Comparison of ENCODE assay signal across 8 cellular contexts in the genomic region with DNA sequence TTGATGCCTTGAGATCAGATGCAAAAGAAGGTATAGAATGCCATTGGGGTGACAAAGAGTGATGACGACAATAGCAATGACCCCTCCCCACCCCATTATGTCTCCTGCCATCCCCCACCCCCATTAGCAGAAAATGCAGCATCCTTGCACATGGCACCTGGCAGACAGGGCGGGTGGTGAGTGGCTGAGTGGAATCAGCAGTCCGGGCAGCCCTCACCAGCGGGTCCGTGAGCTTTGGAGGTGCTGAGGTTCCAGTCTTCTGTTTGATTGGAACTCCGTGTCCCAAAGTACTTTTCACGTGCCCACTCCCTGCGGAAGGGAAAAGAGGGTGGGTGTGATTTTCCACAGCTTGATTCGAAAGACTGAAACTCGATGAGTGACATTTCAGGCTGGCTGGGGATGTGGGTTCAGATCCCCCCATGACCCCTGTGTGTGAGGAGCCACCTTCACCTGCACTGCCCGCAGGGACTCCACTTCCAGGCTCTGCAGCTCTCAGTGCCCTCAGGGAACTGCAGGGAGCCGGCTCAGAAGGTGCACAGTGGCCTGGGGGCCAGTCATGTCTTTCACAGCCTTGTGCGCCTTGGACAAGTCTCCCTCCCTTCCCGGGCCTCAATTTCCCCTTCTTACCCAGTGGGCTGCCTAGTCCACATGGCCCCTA.
DNase-seq lines count a peak whose midpoint lies in the region; ATAC-seq, FAIRE-seq and TF ChIP-seq lines count a peak whose summit lies in the region.

No MANE protein-coding gene starts in this region.

- H3K23ac ChIP-seq in IMR-90 (ENCODE audit: low read depth, low read length) (peak overlapping the region; percentile 79), H1 (ENCODE audit: insufficient read length) (no peak overlapping the region)

- H3K9ac ChIP-seq in IMR-90 (ENCODE audit: low read depth, low read length) (peak overlapping the region; percentile 33), H1 (replicated peaks in 1 of 4; ENCODE audit: extremely low read depth in 1 of 4, low read depth in 3 of 4, low read length in 3 of 4) (no peak overlapping the region), muscle layer of colon (ENCODE audit: low read length) (peak overlapping the region; percentile 63)

- no peak for FAIRE-seq in H1 (lab: Jason Lieb, UNC)

- peaks cover 0 to 44% of the 10 kb centered on the region in 2 experiments; a peak in 2 of 4 replicates for H3K79me2 ChIP-seq in H1 (ENCODE audit: control insufficient read depth in 1 of 2, insufficient read depth in 2 of 2, low read length in 2 of 2)

- dilution Hi-C loops in IMR-90 (cut with HindIII; ENCODE audit: low sequenced_read_pairs, unreplicated experiment) = no loop called here

- H3K23me2 ChIP-seq in H1 (ENCODE audit: low read depth, low read length) = no peaks in the 10 kb centered on the region

- H3K36me3 Mint-ChIP-seq in stimulated activated effector memory CD8-positive, alpha-beta T cell treated with anti-CD3 and anti-CD28 coated beads, Interleukin-12 subunit alpha, Interleukin-12 subunit beta, amount 100 ng/mL, for 72 hours = no peaks in the 10 kb centered on the region

- H3K18ac ChIP-seq in IMR-90 (ENCODE audit: low read depth, low read length) (peak overlapping the region; percentile 11; the same call in 1 of the 2 replicates), H1 (ENCODE audit: extremely low read depth, low read length) (no peak overlapping the region)

- H2BK20ac ChIP-seq in IMR-90 (ENCODE audit: low read depth, low read length) (no peak overlapping the region; the same call in 1 of the 2 replicates), H1 (ENCODE audit: low read length) (no peak overlapping the region)

- H3K4me2 ChIP-seq in IMR-90 (ENCODE audit: low read depth, low read length) = peak overlapping the region; percentile 82
- peak overlapping the region; percentile 45 to 62 for H3K4me2 ChIP-seq in H1 (ENCODE audit: insufficient read depth in 1 of 2, low read depth in 2 of 2, low read length in 2 of 2)

- in situ Hi-C loops in IMR-90 (cut with MboI; ENCODE audit: low sequenced_read_pairs) = no loop called here

- H4K91ac ChIP-seq in IMR-90 (ENCODE audit: insufficient read depth, low read depth, low read length) (peak overlapping the region; percentile 84), H1 (replicated peaks; ENCODE audit: insufficient read length, low read length) (no peak overlapping the region)

- H3K9me1 ChIP-seq in IMR-90 (ENCODE audit: insufficient read depth, low read length) = peaks cover 62% of the 10 kb centered on the region

- H2BK15ac ChIP-seq in IMR-90 (ENCODE audit: low read depth, low read length) (no peak overlapping the region; the same call in 2 of the 3 replicates), H1 (ENCODE audit: low read length) (no peak overlapping the region)

- CTCF ChIA-PET in IMR-90 (lab: Yijun Ruan, JAX) = interaction anchor here (1.6 kb wide), 1 partner anchor 171 kb away, joined by 8 read pairs; no protein-coding TSS in a partner anchor
- CTCF ChIA-PET in H1 (lab: Charles Lee; ENCODE audit: partially characterized antibody) = interaction anchor here (0.7 to 17.5 kb wide), 11 partner anchors 9 to 172 kb away, joined by 3 to 158 read pairs (median 4); no protein-coding TSS in a partner anchor

- H3K4me3 Mint-ChIP-seq in stimulated activated effector memory CD8-positive, alpha-beta T cell treated with anti-CD3 and anti-CD28 coated beads, Interleukin-12 subunit alpha, Interleukin-12 subunit beta, amount 100 ng/mL, for 72 hours = no peak overlapping the region

- no peaks in the 10 kb centered on the region for H3K9me3 ChIP-seq in IMR-90 (ENCODE audit: control insufficient read depth, insufficient read depth, low read length)
- no peaks in the 10 kb centered on the region for H3K9me3 ChIP-seq in H1 (ENCODE audit: insufficient read depth in 2 of 2, low read depth in 1 of 2, low read length in 1 of 2)
- no peaks in the 10 kb centered on the region for H3K9me3 ChIP-seq in muscle layer of colon (ENCODE audit: low read length)
- H3K9me3 ChIP-seq in testis = no peaks in the 10 kb centered on the region

- peak overlapping the region; percentile 69 for H3K27ac ChIP-seq in IMR-90 (ENCODE audit: insufficient read depth, low read length)
- H3K27ac ChIP-seq in H1 (ENCODE audit: low read depth, low read length) = no peak overlapping the region
- peak overlapping the region; percentile 91 for H3K27ac ChIP-seq in muscle layer of colon (ENCODE audit: low read depth, low read length)
- H3K27ac ChIP-seq in testis = peak overlapping the region; percentile 31 to 77

- WGBS in IMR-90 (ENCODE audit: extremely low coverage in 2 of 2, insufficient read length in 1 of 2), 2 experiments = 80% methylated on average over 4 of the region's 14 CpGs; no CpG with 5 or more reads in 1 of the 2 experiments
- 85% methylated on average over 14 of the region's 14 CpGs; no CpG with 5 or more reads in 1 of the 2 experiments for WGBS in H1 (ENCODE audit: extremely low coverage in 1 of 2, insufficient coverage in 1 of 2, insufficient read length in 1 of 2, insufficient replicate concordance in 2 of 2, low coverage in 1 of 2, low lambda C conversion rate in 2 of 2, missing lambda C conversion rate in 1 of 2), 2 experiments
- 74 to 76% methylated on average over 11 to 14 of the region's 14 CpGs for WGBS in testis, 2 donors

- H3K4me3 ChIP-seq in IMR-90 (ENCODE audit: insufficient read depth, low read depth, low read length) = 0 out of 2 replicates have a peak overlapping the region, but pooled peaks have one; percentile 9
- peak overlapping the region in 2 of 4 experiments; percentile 6 to 42; a peak in 4 of 8 replicates for H3K4me3 ChIP-seq in H1 (ENCODE audit: extremely low read depth in 1 of 4, insufficient read depth in 2 of 4, low read depth in 3 of 4, low read length in 4 of 4)
- H3K4me3 ChIP-seq in muscle layer of colon (ENCODE audit: low read depth in 1 of 2, low read length in 2 of 2) = peak overlapping the region; percentile 0 to 60
- H3K4me3 ChIP-seq in testis = peak overlapping the region; percentile 40 to 57

- H3K27me3 ChIP-seq in IMR-90 (ENCODE audit: control insufficient read depth, insufficient read depth, low read length) (no peaks in the 10 kb centered on the region), H1 (replicated peaks in 1 of 4; ENCODE audit: control insufficient read depth in 3 of 4, extremely low read depth in 1 of 4, insufficient read depth in 3 of 4, low read length in 3 of 4) (peaks cover 0 to 4% (median 0%) of the 10 kb centered on the region in 4 experiments; a peak in 1 of 7 replicates), muscle layer of colon (ENCODE audit: control insufficient read depth in 1 of 2, insufficient read depth in 2 of 2, low read length in 2 of 2) (no peaks in the 10 kb centered on the region), testis (no peaks in the 10 kb centered on the region)

- H3K36me3 ChIP-seq in IMR-90 (ENCODE audit: control insufficient read depth, insufficient read depth, low read length) = peaks cover 2% of the 10 kb centered on the region; the same call in 1 of the 2 replicates
- no peaks in the 10 kb centered on the region for H3K36me3 ChIP-seq in H1 (ENCODE audit: control insufficient read depth in 2 of 4, insufficient read depth in 4 of 4, low read length in 3 of 4)
- H3K36me3 ChIP-seq in muscle layer of colon (ENCODE audit: insufficient read depth, low read length) = no peaks in the 10 kb centered on the region
- H3K36me3 ChIP-seq in testis (ENCODE audit: low read depth, missing control alignments) = no peaks in the 10 kb centered on the region

- H2BK12ac ChIP-seq in H1 (ENCODE audit: low read depth, low read length) = no peak overlapping the region

- H2AK9ac ChIP-seq in IMR-90 (replicated peaks; ENCODE audit: low read depth, low read length, poor library complexity) = peak overlapping the region; percentile 91

- H2AFZ ChIP-seq in IMR-90 (replicated peaks; ENCODE audit: low read length, poor library complexity) (peak overlapping the region; percentile 90), H1 (ENCODE audit: low read length) (no peak overlapping the region)

- no peak for ATAC-seq in IMR-90 (ENCODE audit: low read depth)
- ATAC-seq in stimulated activated effector memory CD8-positive, alpha-beta T cell treated with anti-CD3 and anti-CD28 coated beads, Interleukin-12 subunit alpha, Interleukin-12 subunit beta, amount 100 ng/mL, for 72 hours = no peak

- H3K14ac ChIP-seq in IMR-90 (replicated peaks; ENCODE audit: low read depth, low read length) (peak overlapping the region; percentile 67), H1 (ENCODE audit: insufficient read length) (no peak overlapping the region)

- no peak overlapping the region for H3K27ac Mint-ChIP-seq in stimulated activated effector memory CD8-positive, alpha-beta T cell treated with anti-CD3 and anti-CD28 coated beads, Interleukin-12 subunit alpha, Interleukin-12 subunit beta, amount 100 ng/mL, for 72 hours

- TF ChIP-seq POLR2A in IMR-90 (IDR thresholded peaks at IDR 0.05; ENCODE audit: low read depth, low read length) (no peak), H1 (IDR thresholded peaks at IDR 0.05; ENCODE audit: control extremely low read depth in 1 of 2, low read depth in 2 of 2, low read length in 2 of 2) (no peak), testis (IDR thresholded peaks at IDR 0.05) (no peak)

- H4K5ac ChIP-seq in IMR-90 (ENCODE audit: low read depth, low read length) = peak overlapping the region; percentile 16; the same call in 1 of the 2 replicates
- H4K5ac ChIP-seq in H1 (ENCODE audit: insufficient read length, low read depth, low read length) = no peak overlapping the region

- H3K56ac ChIP-seq in IMR-90 (ENCODE audit: extremely low read depth, insufficient read depth, low read length) = peak overlapping the region; percentile 19; the same call in 1 of the 2 replicates
- H3K56ac ChIP-seq in H1 (replicated peaks; ENCODE audit: insufficient read length, low read depth, low read length) = no peak overlapping the region

- H2AK5ac ChIP-seq in IMR-90 (ENCODE audit: low read depth, low read length) (peak overlapping the region; percentile 68; the same call in 1 of the 2 replicates), H1 (ENCODE audit: low read depth, low read length) (0 out of 2 replicates have a peak overlapping the region, but pooled peaks have one; percentile 42)

- peaks cover 51% of the 10 kb centered on the region for H3K4me1 ChIP-seq in IMR-90 (ENCODE audit: control insufficient read depth, insufficient read depth, low read length)
- peaks cover 11 to 46% (median 21%) of the 10 kb centered on the region in 4 experiments for H3K4me1 ChIP-seq in H1 (replicated peaks in 1 of 4; ENCODE audit: control insufficient read depth in 3 of 4, insufficient read depth in 4 of 4, low read length in 3 of 4)
- H3K4me1 ChIP-seq in muscle layer of colon (ENCODE audit: insufficient read depth, low read length) = peaks cover 48% of the 10 kb centered on the region
- peaks cover 39% of the 10 kb centered on the region for H3K4me1 ChIP-seq in testis

- H3K79me1 ChIP-seq in IMR-90 (ENCODE audit: low read depth in 1 of 2, low read length in 2 of 2) = peaks cover 53 to 96% of the 10 kb centered on the region in 2 experiments
- H3K79me1 ChIP-seq in H1 (ENCODE audit: low read depth, low read length) = peaks cover 24% of the 10 kb centered on the region

- no peak for TF ChIP-seq RAD21 in IMR-90 (IDR thresholded peaks at IDR 0.05; ENCODE audit: low read length)
- no peak for TF ChIP-seq RAD21 in H1 (IDR thresholded peaks at IDR 0.05 in 1 of 2, conservative IDR thresholded peaks at IDR 0.05 in 1 of 2; ENCODE audit: low read depth in 2 of 2, low read length in 2 of 2)

- H4K8ac ChIP-seq in IMR-90 (ENCODE audit: low read depth in 2 of 2, low read length in 2 of 2) (peak overlapping the region in 1 of 2 experiments; percentile 22; a peak in 2 of 4 replicates), H1 (ENCODE audit: extremely low read depth, insufficient read depth, low read length) (peak overlapping the region; percentile 5)

- POLR2A ChIA-PET in IMR-90 (lab: Charles Lee; ENCODE audit: unreplicated experiment) (no interaction called here), H1 (lab: Charles Lee; ENCODE audit: partially characterized antibody) (interaction anchor here (0.8 to 1.4 kb wide), 4 partner anchors 10 to 208 kb away, joined by 3 to 4 read pairs (median 3); no protein-coding TSS in a partner anchor)

- DNase-seq in IMR-90 (no peak), H1 (ENCODE audit: low read depth in 1 of 2, low spot score in 2 of 2) (no peak), testis (no peak), NCI-H2029 treated with DMSO at 0.1 percent for 48 hours (lab: John Stamatoyannopoulos, UW) (no peak), hippocampal formation (lab: John Stamatoyannopoulos, UW) (no peak), H4 (ENCODE audit: low spot score) (no peak)
- DNase-seq in stimulated activated effector memory CD8-positive, alpha-beta T cell treated with anti-CD3 and anti-CD28 coated beads, Interleukin-12 subunit alpha, Interleukin-12 subunit beta, amount 100 ng/mL, for 72 hours (ENCODE audit: low spot score in 2 of 2) = no peak

- no TSS peak for BruUV-seq in IMR-90 (replicated peaks; lab: Mats Ljungman, UMichigan)

- no peak for TF ChIP-seq EP300 in H1 (IDR thresholded peaks at IDR 0.05; ENCODE audit: borderline replicate concordance in 1 of 2, low read depth in 2 of 2, low read length in 2 of 2)

- TF ChIP-seq CTCF in IMR-90 (conservative IDR thresholded peaks at IDR 0.05; ENCODE audit: low read depth, low read length) (no peak), H1 (IDR thresholded peaks at IDR 0.05; ENCODE audit: control extremely low read depth in 1 of 3, insufficient read depth in 1 of 3, low read depth in 1 of 3, low read length in 3 of 3) (no peak), testis (IDR thresholded peaks at IDR 0.05) (no peak)

- peak overlapping the region; percentile 81 for H3K4ac ChIP-seq in IMR-90 (ENCODE audit: low read depth, low read length)
- H3K4ac ChIP-seq in H1 (replicated peaks; ENCODE audit: insufficient read length, low read depth, low read length) = no peak overlapping the region

- H4K20me1 ChIP-seq in IMR-90 (ENCODE audit: insufficient read depth, low read length) (peaks cover 81% of the 10 kb centered on the region), H1 (replicated peaks in 1 of 2; ENCODE audit: control insufficient read depth in 1 of 2, insufficient read depth in 2 of 2, low read length in 2 of 2) (peaks cover 35 to 36% of the 10 kb centered on the region in 2 experiments)

- intact Hi-C loops in IMR-90 (cut with micrococcal nuclease) = loop anchor here (1.0 to 5.0 kb wide), 2 partner anchors 71 to 129 kb away; no protein-coding TSS in a partner anchor
- intact Hi-C loops in testis (cut with DNase I; ENCODE audit: low total_unique reads) = no loop called here

- H2BK120ac ChIP-seq in IMR-90 (ENCODE audit: low read depth, low read length) = peak overlapping the region; percentile 65
- H2BK120ac ChIP-seq in H1 (replicated peaks; ENCODE audit: low read depth, low read length) = no peak overlapping the region

- no peaks in the 10 kb centered on the region for H3K9me3 Mint-ChIP-seq in stimulated activated effector memory CD8-positive, alpha-beta T cell treated with anti-CD3 and anti-CD28 coated beads, Interleukin-12 subunit alpha, Interleukin-12 subunit beta, amount 100 ng/mL, for 72 hours

- H2BK5ac ChIP-seq in IMR-90 (ENCODE audit: low read depth, low read length, poor library complexity, severe bottlenecking) = peak overlapping the region; percentile 66
- no peak overlapping the region for H2BK5ac ChIP-seq in H1 (ENCODE audit: low read depth, low read length)

- no peaks in the 10 kb centered on the region for H3K4me1 Mint-ChIP-seq in stimulated activated effector memory CD8-positive, alpha-beta T cell treated with anti-CD3 and anti-CD28 coated beads, Interleukin-12 subunit alpha, Interleukin-12 subunit beta, amount 100 ng/mL, for 72 hours

Comparison
In these comparisons a context has a peak if more than half of its experiments do, and no peak if none do; other contexts are left out.
1. H3K9ac ChIP-seq: peak in IMR-90 (single experiment) and muscle layer of colon (single experiment); none in H1 (0 of 4).